ENCODE assay signal across 2 cellular contexts in genomic region chr4:173073939-173074500, GRCh38.
TF ChIP-seq lines count a peak whose summit lies in the region.

No MANE protein-coding gene starts in this region.

TF ChIP-seq in SK-N-SH treated with all-trans-retinoic acid at 6 μM for 48 hours, 23 proteins besides CTCF, POLR2A, EP300 and RAD21 (continued from another document):
- TF ChIP-seq ZNF565 (CRISPR knock-in tag; conservative IDR thresholded peaks at IDR 0.05; ENCODE audit: low read depth) (no peak), TCF4 (CRISPR knock-in tag; IDR thresholded peaks at IDR 0.05; ENCODE audit: borderline replicate concordance) (no peak)

TF ChIP-seq in SK-N-SH, 30 proteins besides CTCF, POLR2A, EP300 and RAD21 (continued from another document):
- TF ChIP-seq ZBTB33 (IDR thresholded peaks at IDR 0.05; ENCODE audit: borderline replicate concordance, low read depth) (no peak), PBX3 (IDR thresholded peaks at IDR 0.05) (no peak), FOXJ3 (CRISPR knock-in tag; IDR thresholded peaks at IDR 0.05) (no peak), TCF12 (IDR thresholded peaks at IDR 0.05) (no peak), IRF3 (IDR thresholded peaks at IDR 0.05; ENCODE audit: low read depth, low read length) (no peak), RCOR1 (IDR thresholded peaks at IDR 0.05; ENCODE audit: low read length) (no peak), CHD2 (IDR thresholded peaks at IDR 0.05; ENCODE audit: low read length, partially characterized antibody) (no peak), FOSL2 (IDR thresholded peaks at IDR 0.05; ENCODE audit: borderline replicate concordance, low read depth) (no peak), NRF1 (IDR thresholded peaks at IDR 0.05; ENCODE audit: low read depth, low read length) (no peak), MAX (IDR thresholded peaks at IDR 0.05; ENCODE audit: low read depth) (no peak), TAF1 (IDR thresholded peaks at IDR 0.05; ENCODE audit: borderline replicate concordance, low read depth, low read length) (no peak)
